In the genomic region with DNA sequence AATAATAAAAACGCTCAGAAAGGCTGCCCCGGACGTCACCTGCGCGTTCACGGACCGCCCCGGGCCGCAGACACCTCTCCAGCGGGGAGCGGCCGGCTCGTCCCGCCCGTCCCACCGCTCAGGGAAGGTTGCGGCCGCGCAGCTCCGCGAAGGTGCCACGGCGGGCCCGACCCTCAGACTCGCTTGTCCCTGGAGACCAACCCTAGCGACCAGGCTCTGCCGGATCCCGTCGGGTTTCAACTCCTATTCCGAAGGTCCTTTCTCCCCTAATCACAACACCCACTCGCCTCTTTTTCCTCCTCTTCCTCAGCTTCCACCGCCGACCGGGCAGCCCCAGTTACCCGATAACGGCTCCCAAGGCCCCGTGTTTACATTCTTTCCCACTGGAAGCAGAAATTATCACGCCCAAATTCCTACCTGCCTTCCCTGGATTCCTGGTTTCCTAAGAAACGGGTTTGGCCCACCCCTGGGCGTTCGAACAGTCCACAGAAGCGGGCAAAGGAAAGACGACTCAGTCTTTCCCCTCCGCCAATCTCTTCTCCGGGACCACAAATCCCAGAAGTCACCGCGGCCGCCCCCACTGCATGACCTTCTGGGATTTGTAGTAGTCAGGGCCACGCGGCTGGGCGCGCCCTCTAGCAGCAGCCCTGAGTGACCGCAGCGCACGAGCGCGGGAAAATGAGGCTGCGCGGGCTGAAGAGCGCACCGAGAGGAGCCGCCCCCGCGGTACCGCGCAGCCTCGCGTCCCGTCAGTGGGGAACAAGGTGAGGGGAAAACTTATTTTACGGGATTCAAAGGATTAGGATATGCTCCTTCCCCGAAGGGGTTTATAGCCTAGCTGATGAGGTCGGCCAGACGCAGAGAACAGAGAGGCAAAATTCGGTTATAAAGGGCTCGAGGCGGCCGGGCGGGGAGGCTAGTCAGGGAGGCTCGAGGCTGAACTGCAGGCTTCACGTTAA, we compare ENCODE assay signal across 8 cellular contexts.
DNase-seq lines count a peak whose midpoint lies in the region; ATAC-seq lines count a peak whose summit lies in the region.

A gene with protein sequence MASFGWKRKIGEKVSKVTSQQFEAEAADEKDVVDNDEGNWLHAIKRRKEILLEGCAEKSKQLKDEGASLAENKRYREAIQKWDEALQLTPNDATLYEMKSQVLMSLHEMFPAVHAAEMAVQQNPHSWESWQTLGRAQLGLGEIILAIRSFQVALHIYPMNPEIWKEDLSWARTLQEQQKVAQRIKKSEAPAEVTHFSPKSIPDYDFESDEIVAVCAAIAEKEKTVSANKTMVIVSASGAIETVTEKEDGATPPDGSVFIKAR (minus strand): TSS at position 555 of the 959 bp plus-strand sequence. CDS start 8,943 bp downstream, outside the sequence.

- no peaks in the 10 kb centered on the region for H3K27me3 Mint-ChIP-seq in effector memory CD8-positive, alpha-beta T cell

- DNase-seq in COLO829 (ENCODE audit: low spot score), result peak; percentile 87
- DNase-seq in HS-5 (ENCODE audit: low read depth), result peak; percentile 86
- DNase-seq in NK-92 (lab: John Stamatoyannopoulos, UW; ENCODE audit: unreplicated experiment), result peak; percentile 85
- DNase-seq in activated CD8-positive, alpha-beta memory T cell treated with anti-CD3 and anti-CD28 coated beads for 24 hours, result peak; percentile 95
- peak; percentile 88 to 91 (median 90) for DNase-seq in effector memory CD8-positive, alpha-beta T cell
- peak; percentile 97 for DNase-seq in medulla oblongata (ENCODE audit: extremely low spot score)
- peak; percentile 89 for DNase-seq in stimulated activated CD8-positive, alpha-beta memory T cell treated with anti-CD3 and anti-CD28 coated beads, Interleukin-12 subunit alpha, Interleukin-12 subunit beta, amount 100 ng/mL, for 1 hour (ENCODE audit: low read depth)

- H3K9me3 Mint-ChIP-seq in effector memory CD8-positive, alpha-beta T cell, result no peaks in the 10 kb centered on the region

- peak; percentile 98 for ATAC-seq in GM19468 (IDR thresholded peaks at IDR 0.05; ENCODE audit: extremely low read depth, unreplicated experiment)
- peak; percentile 89 for ATAC-seq in effector memory CD8-positive, alpha-beta T cell (replicated peaks)

- no peak within 1 kb of the TSS for H3K27ac Mint-ChIP-seq in effector memory CD8-positive, alpha-beta T cell

- H3K36me3 Mint-ChIP-seq in effector memory CD8-positive, alpha-beta T cell (ENCODE audit: insufficient read depth), result peaks cover 3% of the 10 kb centered on the region

- no peak within 1 kb of the TSS for H3K4me3 Mint-ChIP-seq in effector memory CD8-positive, alpha-beta T cell

- peaks cover 11 to 18% of the 10 kb centered on the region in 2 donors for H3K4me1 Mint-ChIP-seq in effector memory CD8-positive, alpha-beta T cell (ENCODE audit: low read depth in 2 of 2)

Comparison
In these comparisons a context has a peak if more than half of its experiments do, and no peak if none do; other contexts are left out.
1. Peak in every context shown above with its lines: DNase-seq and ATAC-seq.